25 cellular contexts compared by ENCODE assay signal in genomic region chr2:228283491-228284171, GRCh38.
"Had no signal": no experiment of that assay in that cellular context is flagged by ENCODE, and none has a peak within 500 bp of the region (broad histone marks: within the 10 kb centered on the region; RNA-seq: fewer than 3 reads in every experiment).

No MANE protein-coding gene starts in this region.

- H3K27ac Mint-ChIP-seq: nephron progenitor cell; stimulated activated memory B cell treated with anti-CD40 and anti-IgM and Interleukin-4, amounts not matched to agents 10 μg/mL and 1 μg/mL and 100 μg/mL, for 72 hours; stimulated activated naive CD8-positive, alpha-beta T cell treated with anti-CD3 and anti-CD28 coated beads, Interleukin-15, Interleukin-2, amounts not matched to agents 100 ng/mL and 50 ng/mL, for 24 hours had no signal

- H3K27me3 Mint-ChIP-seq: naive thymus-derived CD4-positive, alpha-beta T cell; stimulated activated memory B cell treated with anti-CD40 and anti-IgM and Interleukin-4, amounts not matched to agents 10 μg/mL and 1 μg/mL and 100 μg/mL, for 72 hours; stimulated activated naive CD8-positive, alpha-beta T cell treated with anti-CD3 and anti-CD28 coated beads, Interleukin-15, Interleukin-2, amounts not matched to agents 100 ng/mL and 50 ng/mL, for 24 hours had no signal

- ATAC-seq: gastrocnemius medialis; heart right ventricle; left lobe of liver; naive thymus-derived CD4-positive, alpha-beta T cell; psoas muscle; right lobe of liver; stimulated activated memory B cell treated with anti-CD40 and anti-IgM and Interleukin-4, amounts not matched to agents 10 μg/mL and 1 μg/mL and 100 μg/mL, for 72 hours; upper lobe of right lung had no signal

- H3K79me2 ChIP-seq: parathyroid adenoma had no signal

- H3K4me3 ChIP-seq: esophagus muscularis mucosa, gastrocnemius medialis, heart right ventricle, psoas muscle, right lobe of liver, spleen, testis, tibial nerve, upper lobe of right lung, vagina had no signal

- H3K36me3 ChIP-seq: esophagus muscularis mucosa, gastrocnemius medialis, heart right ventricle, right lobe of liver, spleen, tibial nerve, upper lobe of right lung, vagina had no signal

- DNase-seq: effector memory CD4-positive, alpha-beta T cell; gastrocnemius medialis; heart right ventricle; hypothalamus; islet precursor cell; mammary epithelial cell; naive thymus-derived CD4-positive, alpha-beta T cell; nephron progenitor cell; psoas muscle; retina; right lobe of liver; spleen; stimulated activated CD4-positive, alpha-beta T cell treated with anti-CD3 and anti-CD28 coated beads, Interleukin-15, amount 100 ng/mL, for 24 hours; stimulated activated CD4-positive, alpha-beta T cell treated with anti-CD3 and anti-CD28 coated beads, Interleukin-1b, Interleukin-23, amount 100 ng/mL, for 48 hours; stimulated activated CD4-positive, alpha-beta T cell treated with anti-CD3 and anti-CD28 coated beads, Interleukin-4, amount 100 ng/mL, for 24 hours; testis; upper lobe of right lung had no signal

- H2AFZ ChIP-seq: parathyroid adenoma had no signal

- H3K9me3 Mint-ChIP-seq: nephron progenitor cell; stimulated activated naive CD8-positive, alpha-beta T cell treated with anti-CD3 and anti-CD28 coated beads, Interleukin-15, Interleukin-2, amounts not matched to agents 100 ng/mL and 50 ng/mL, for 24 hours had no signal

- H3K4me1 Mint-ChIP-seq: nephron progenitor cell had no signal

- H3K27me3 ChIP-seq: esophagus muscularis mucosa, gastrocnemius medialis, heart right ventricle, right lobe of liver, spleen, testis, tibial nerve, upper lobe of right lung, vagina had no signal

- H3K36me3 Mint-ChIP-seq: naive thymus-derived CD4-positive, alpha-beta T cell; stimulated activated memory B cell treated with anti-CD40 and anti-IgM and Interleukin-4, amounts not matched to agents 10 μg/mL and 1 μg/mL and 100 μg/mL, for 72 hours had no signal

- H3K27ac ChIP-seq: epithelial cell of prostate, esophagus muscularis mucosa, gastrocnemius medialis, heart right ventricle, parathyroid adenoma, psoas muscle, right lobe of liver, testis, tibial nerve, upper lobe of right lung, vagina had no signal

- H3K9ac ChIP-seq: parathyroid adenoma had no signal

- H3K4me1 ChIP-seq: esophagus muscularis mucosa, gastrocnemius medialis, heart right ventricle, parathyroid adenoma, psoas muscle, right lobe of liver, testis, tibial nerve, upper lobe of right lung, vagina had no signal

- H3K9me3 ChIP-seq: esophagus muscularis mucosa, gastrocnemius medialis, heart right ventricle, psoas muscle, right lobe of liver, spleen, testis, tibial nerve, upper lobe of right lung, vagina had no signal

- H3K4me3 Mint-ChIP-seq: naive thymus-derived CD4-positive, alpha-beta T cell; nephron progenitor cell; stimulated activated memory B cell treated with anti-CD40 and anti-IgM and Interleukin-4, amounts not matched to agents 10 μg/mL and 1 μg/mL and 100 μg/mL, for 72 hours; stimulated activated naive CD8-positive, alpha-beta T cell treated with anti-CD3 and anti-CD28 coated beads, Interleukin-15, Interleukin-2, amounts not matched to agents 100 ng/mL and 50 ng/mL, for 24 hours had no signal
